ENCODE assay signal across 8 cellular contexts in genomic region chr2:27489118-27489497, GRCh38. TPM values are rescaled to one million over a fixed set of nuclear protein-coding genes. Genes with fewer than 3 reads are reported as not detected.
A peak's percentile ranks its signal among the peaks of the same experiment; 100 is the strongest.
DNase-seq lines count a peak whose midpoint lies in the region; ATAC-seq lines count a peak whose summit lies in the region.

No MANE protein-coding gene starts in this region.

- peak; percentile 4 for ATAC-seq in HG03460 (IDR thresholded peaks at IDR 0.05; ENCODE audit: unreplicated experiment)
- ATAC-seq in left cardiac atrium = peak; percentile 4 to 25
- ATAC-seq in sciatic nerve = peak; percentile 47

- intact Hi-C loops in activated T-helper 1 cell treated with anti-CD3 and anti-CD28 coated beads, Interleukin-12 subunit alpha, Interleukin-12 subunit beta, Interleukin-2, Interleukin-4 antibody, amounts not matched to agents 30 ng/mL and 10 ng/mL and 1 ng/mL, durations not matched to agents 14 hours and 24 hours and 36 hours (cut with micrococcal nuclease) = loop anchor here (1.0 to 10.0 kb wide), 11 partner anchors 61 to 404 kb away; partner anchors contain the start of genes CAD, EIF2B4, GTF3C2 and KHK
- intact Hi-C loops in left cardiac atrium (cut with DNase I) = no loop called here
- intact Hi-C loops in sciatic nerve (cut with DNase I) = no loop called here

- H3K36me3 Mint-ChIP-seq in activated T-helper 1 cell treated with anti-CD3 and anti-CD28 coated beads, Interleukin-12 subunit alpha, Interleukin-12 subunit beta, Interleukin-2, Interleukin-4 antibody, amounts not matched to agents 30 ng/mL and 10 ng/mL and 1 ng/mL, durations not matched to agents 14 hours and 24 hours and 36 hours (ENCODE audit: low read depth) = no peaks in the 10 kb centered on the region

- H3K27ac Mint-ChIP-seq in activated T-helper 1 cell treated with anti-CD3 and anti-CD28 coated beads, Interleukin-12 subunit alpha, Interleukin-12 subunit beta, Interleukin-2, Interleukin-4 antibody, amounts not matched to agents 30 ng/mL and 10 ng/mL and 1 ng/mL, durations not matched to agents 14 hours and 24 hours and 36 hours = peak overlapping the region; percentile 91

- H3K27me3 Mint-ChIP-seq in activated T-helper 1 cell treated with anti-CD3 and anti-CD28 coated beads, Interleukin-12 subunit alpha, Interleukin-12 subunit beta, Interleukin-2, Interleukin-4 antibody, amounts not matched to agents 30 ng/mL and 10 ng/mL and 1 ng/mL, durations not matched to agents 14 hours and 24 hours and 36 hours (ENCODE audit: insufficient read depth) = peaks cover 9% of the 10 kb centered on the region

- H3K9me3 Mint-ChIP-seq in activated T-helper 1 cell treated with anti-CD3 and anti-CD28 coated beads, Interleukin-12 subunit alpha, Interleukin-12 subunit beta, Interleukin-2, Interleukin-4 antibody, amounts not matched to agents 30 ng/mL and 10 ng/mL and 1 ng/mL, durations not matched to agents 14 hours and 24 hours and 36 hours = no peaks in the 10 kb centered on the region

- H3K4me1 Mint-ChIP-seq in activated T-helper 1 cell treated with anti-CD3 and anti-CD28 coated beads, Interleukin-12 subunit alpha, Interleukin-12 subunit beta, Interleukin-2, Interleukin-4 antibody, amounts not matched to agents 30 ng/mL and 10 ng/mL and 1 ng/mL, durations not matched to agents 14 hours and 24 hours and 36 hours (ENCODE audit: low read depth) = peaks cover 22% of the 10 kb centered on the region

- H3K4me3 Mint-ChIP-seq in activated T-helper 1 cell treated with anti-CD3 and anti-CD28 coated beads, Interleukin-12 subunit alpha, Interleukin-12 subunit beta, Interleukin-2, Interleukin-4 antibody, amounts not matched to agents 30 ng/mL and 10 ng/mL and 1 ng/mL, durations not matched to agents 14 hours and 24 hours and 36 hours = peak overlapping the region; percentile 91

- peak; percentile 1 for DNase-seq in NCI-H1092 treated with DMSO at 0.1 percent for 48 hours (lab: John Stamatoyannopoulos, UW)
- no peak for DNase-seq in NCI-H1092 (lab: John Stamatoyannopoulos, UW)
- no peak for DNase-seq in activated T-helper 1 cell treated with anti-CD3 and anti-CD28 coated beads, Interleukin-12 subunit alpha, Interleukin-12 subunit beta, Interleukin-2, Interleukin-4 antibody, amounts not matched to agents 30 ng/mL and 10 ng/mL and 1 ng/mL, durations not matched to agents 14 hours and 24 hours and 36 hours (ENCODE audit: low spot score)
- no peak for DNase-seq in left cardiac atrium
- DNase-seq in sciatic nerve (ENCODE audit: low spot score) = no peak
- DNase-seq in NCI-H446 treated with DMSO at 0.1 percent for 48 hours (lab: John Stamatoyannopoulos, UW) = no peak
- DNase-seq in GDM1 (lab: John Stamatoyannopoulos, UW) = no peak

RNA-seq across cellular contexts. Expression of gene IFT172, which starts 0.4 kb away (rescaled TPM):
- total RNA-seq in activated T-helper 1 cell treated with anti-CD3 and anti-CD28 coated beads, Interleukin-12 subunit alpha, Interleukin-12 subunit beta, Interleukin-2, Interleukin-4 antibody, amounts not matched to agents 30 ng/mL and 10 ng/mL and 1 ng/mL, durations not matched to agents 14 hours and 24 hours and 36 hours = 13.4 and 13.5 TPM in 2 replicates
- total RNA-seq in left cardiac atrium (10 to 100 TPM; 19.0 to 20.5 TPM), sciatic nerve (48.5 TPM)

RNA-seq across cellular contexts. Expression of gene FNDC4, which starts 5.9 kb away (rescaled TPM):
- 0.10 TPM in 1 of 2 replicates, not detected in the other for total RNA-seq in activated T-helper 1 cell treated with anti-CD3 and anti-CD28 coated beads, Interleukin-12 subunit alpha, Interleukin-12 subunit beta, Interleukin-2, Interleukin-4 antibody, amounts not matched to agents 30 ng/mL and 10 ng/mL and 1 ng/mL, durations not matched to agents 14 hours and 24 hours and 36 hours
- 10 to 100 TPM; 16.5 to 32.5 TPM for total RNA-seq in left cardiac atrium
- total RNA-seq in sciatic nerve = 6.3 TPM

RNA-seq across cellular contexts. Expression of gene GCKR, which starts 7.5 kb away (rescaled TPM):
- total RNA-seq in activated T-helper 1 cell treated with anti-CD3 and anti-CD28 coated beads, Interleukin-12 subunit alpha, Interleukin-12 subunit beta, Interleukin-2, Interleukin-4 antibody, amounts not matched to agents 30 ng/mL and 10 ng/mL and 1 ng/mL, durations not matched to agents 14 hours and 24 hours and 36 hours = not detected in 2 replicates
- total RNA-seq in left cardiac atrium = 1 to 10 TPM; 1.1 to 1.2 TPM
- 0.71 TPM for total RNA-seq in sciatic nerve

RNA-seq across cellular contexts. Expression of gene KRTCAP3, which starts 46.9 kb away (rescaled TPM):
- 3.5 and 5.7 TPM in 2 replicates for total RNA-seq in activated T-helper 1 cell treated with anti-CD3 and anti-CD28 coated beads, Interleukin-12 subunit alpha, Interleukin-12 subunit beta, Interleukin-2, Interleukin-4 antibody, amounts not matched to agents 30 ng/mL and 10 ng/mL and 1 ng/mL, durations not matched to agents 14 hours and 24 hours and 36 hours
- total RNA-seq in left cardiac atrium = not detected
- 2.6 TPM for total RNA-seq in sciatic nerve
